In the genomic region with DNA sequence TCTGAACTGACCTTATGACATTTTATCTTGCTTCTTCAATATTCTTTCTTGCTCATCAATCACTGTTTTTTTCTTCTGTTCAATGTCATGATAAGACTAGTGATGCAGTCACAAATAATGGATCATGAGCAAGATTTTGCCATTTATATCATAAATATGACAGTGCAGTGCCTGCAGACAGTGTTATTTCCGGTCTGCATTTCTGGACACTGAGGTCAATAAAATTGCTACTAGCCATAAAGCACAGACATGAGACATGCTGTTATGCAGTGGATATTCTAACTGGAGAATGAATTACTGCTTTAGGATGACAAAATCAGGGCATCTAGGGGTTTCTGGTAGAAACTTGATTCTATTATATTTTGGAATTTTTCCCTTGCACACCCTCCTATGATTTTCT, we compare ENCODE assay signal across 1 cellular context.
TF ChIP-seq lines count a peak whose summit lies in the region.

No MANE protein-coding gene starts in this region.

TF ChIP-seq in WTC11, 78 proteins besides CTCF, POLR2A, EP300 and RAD21 (continued from another document):
- TF ChIP-seq CDX4 (CRISPR knock-in tag; IDR thresholded peaks at IDR 0.05; ENCODE audit: borderline replicate concordance) (no peak), ATF1 (CRISPR knock-in tag; IDR thresholded peaks at IDR 0.05) (no peak)
- TF ChIP-seq, protein P1, sequence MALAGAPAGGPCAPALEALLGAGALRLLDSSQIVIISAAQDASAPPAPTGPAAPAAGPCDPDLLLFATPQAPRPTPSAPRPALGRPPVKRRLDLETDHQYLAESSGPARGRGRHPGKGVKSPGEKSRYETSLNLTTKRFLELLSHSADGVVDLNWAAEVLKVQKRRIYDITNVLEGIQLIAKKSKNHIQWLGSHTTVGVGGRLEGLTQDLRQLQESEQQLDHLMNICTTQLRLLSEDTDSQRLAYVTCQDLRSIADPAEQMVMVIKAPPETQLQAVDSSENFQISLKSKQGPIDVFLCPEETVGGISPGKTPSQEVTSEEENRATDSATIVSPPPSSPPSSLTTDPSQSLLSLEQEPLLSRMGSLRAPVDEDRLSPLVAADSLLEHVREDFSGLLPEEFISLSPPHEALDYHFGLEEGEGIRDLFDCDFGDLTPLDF (CRISPR knock-in tag; IDR thresholded peaks at IDR 0.05) = no peak
- TF ChIP-seq, protein P2, sequence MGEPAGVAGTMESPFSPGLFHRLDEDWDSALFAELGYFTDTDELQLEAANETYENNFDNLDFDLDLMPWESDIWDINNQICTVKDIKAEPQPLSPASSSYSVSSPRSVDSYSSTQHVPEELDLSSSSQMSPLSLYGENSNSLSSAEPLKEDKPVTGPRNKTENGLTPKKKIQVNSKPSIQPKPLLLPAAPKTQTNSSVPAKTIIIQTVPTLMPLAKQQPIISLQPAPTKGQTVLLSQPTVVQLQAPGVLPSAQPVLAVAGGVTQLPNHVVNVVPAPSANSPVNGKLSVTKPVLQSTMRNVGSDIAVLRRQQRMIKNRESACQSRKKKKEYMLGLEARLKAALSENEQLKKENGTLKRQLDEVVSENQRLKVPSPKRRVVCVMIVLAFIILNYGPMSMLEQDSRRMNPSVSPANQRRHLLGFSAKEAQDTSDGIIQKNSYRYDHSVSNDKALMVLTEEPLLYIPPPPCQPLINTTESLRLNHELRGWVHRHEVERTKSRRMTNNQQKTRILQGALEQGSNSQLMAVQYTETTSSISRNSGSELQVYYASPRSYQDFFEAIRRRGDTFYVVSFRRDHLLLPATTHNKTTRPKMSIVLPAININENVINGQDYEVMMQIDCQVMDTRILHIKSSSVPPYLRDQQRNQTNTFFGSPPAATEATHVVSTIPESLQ (CRISPR knock-in tag; IDR thresholded peaks at IDR 0.05) = no peak
TF ChIP-seq in WTC11: peak in this region for 0.
